In the genomic region with DNA sequence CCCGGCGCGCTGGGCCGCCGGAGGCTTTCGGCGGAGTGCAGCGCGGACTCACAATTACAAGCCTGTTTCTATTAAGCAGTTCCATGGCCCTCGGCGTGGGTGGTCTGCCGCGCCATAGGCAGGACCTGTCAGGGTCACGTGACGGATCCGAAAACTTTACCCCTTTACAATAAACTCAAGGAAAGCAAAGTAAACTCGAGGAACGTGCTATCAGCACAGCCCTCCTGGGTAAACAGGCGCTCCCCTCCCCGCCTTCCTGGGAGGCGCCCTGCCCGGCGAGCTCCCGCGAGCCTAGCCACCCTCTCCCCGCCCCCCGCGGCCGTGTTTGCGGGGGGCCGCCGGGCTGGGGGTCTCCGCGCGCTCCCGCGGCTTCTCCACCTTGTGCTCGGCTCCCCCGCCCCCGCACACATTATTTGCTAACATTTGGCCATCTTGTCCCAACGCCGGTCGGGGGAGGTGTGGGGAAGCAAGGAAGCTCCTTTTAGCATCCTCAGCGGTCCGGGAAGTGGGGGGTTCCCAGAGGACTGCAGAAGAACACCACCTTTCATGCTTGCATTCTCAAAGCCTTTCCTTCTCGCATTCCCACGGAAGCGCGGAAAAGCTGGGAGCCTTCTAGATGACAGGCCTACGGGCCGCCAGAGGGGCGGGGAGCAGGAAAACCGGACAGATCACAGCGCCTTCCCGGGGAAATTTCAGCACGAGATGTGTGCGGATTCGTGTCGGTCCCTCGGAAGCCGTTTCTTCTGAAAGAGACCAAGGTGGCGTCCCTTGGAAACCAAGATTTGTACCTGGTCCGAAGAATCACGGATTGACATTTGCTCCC, we compare ENCODE assay signal across 8 cellular contexts.
DNase-seq lines count a peak whose midpoint lies in the region; ATAC-seq and TF ChIP-seq lines count a peak whose summit lies in the region.

Gene PTCH1 (minus strand): TSS at position 236 of the 823 bp plus-strand sequence.

- no peak for TF ChIP-seq CTCF in GM13977 (IDR thresholded peaks at IDR 0.05; ENCODE audit: extremely low read depth, insufficient read depth, missing control alignments)
- no peak for TF ChIP-seq CTCF in astrocyte of the spinal cord (IDR thresholded peaks at IDR 0.05; ENCODE audit: low read depth, low read length)

- no peaks in the 10 kb centered on the region for H3K9me3 ChIP-seq in iPS DF 6.9 (ENCODE audit: control insufficient read depth, insufficient read depth, low read length)

- H3K4me1 ChIP-seq in iPS DF 6.9 (ENCODE audit: control insufficient read depth, insufficient read depth, low read length), result peaks cover 6% of the 10 kb centered on the region

- in situ Hi-C loops in GM13977 (cut with MboI; ENCODE audit: low pct_unique_long_range_greater_than_20kb, low sequenced_read_pairs, unreplicated experiment) (no loop called here), astrocyte of the spinal cord (cut with HindIII; ENCODE audit: low sequenced_read_pairs) (no loop called here)

- H3K27ac ChIP-seq in iPS DF 6.9 (ENCODE audit: low read length), result no peak within 1 kb of the TSS

- H3K36me3 ChIP-seq in iPS DF 6.9 (ENCODE audit: control insufficient read depth, insufficient read depth, low read length), result no peaks in the 10 kb centered on the region

- H3K4me3 ChIP-seq in astrocyte of the spinal cord (ENCODE audit: low read depth, low read length) (peak within 1 kb of the TSS; percentile 44), iPS DF 6.9 (ENCODE audit: low read length) (peak within 1 kb of the TSS; percentile 52; the same call in 1 of the 2 replicates)

- H3K27me3 ChIP-seq in iPS DF 6.9 (ENCODE audit: control insufficient read depth, insufficient read depth, low read length), result peaks cover 42% of the 10 kb centered on the region

- WGBS in iPS DF 6.9 (ENCODE audit: insufficient coverage, insufficient read length), result no CpG with 5 or more reads among the region's 64 CpGs

- peak; percentile 47 for DNase-seq in GM13977 (ENCODE audit: low spot score)
- DNase-seq in RPMI8226, result peak; percentile 36
- DNase-seq in astrocyte of the spinal cord (ENCODE audit: low read depth, low spot score), result peak; percentile 58
- DNase-seq in iPS DF 6.9 (ENCODE audit: low read depth, low spot score), result no peak
- DNase-seq in retina, result peak; percentile 90
- DNase-seq in NCI-H2196 treated with DMSO at 0.1 percent for 48 hours (lab: John Stamatoyannopoulos, UW; ENCODE audit: unreplicated experiment), result no peak
- no peak for DNase-seq in NCI-H2171 treated with DMSO at 0.1 percent for 48 hours (lab: John Stamatoyannopoulos, UW)

- ATAC-seq in HG03442 (IDR thresholded peaks at IDR 0.05; ENCODE audit: unreplicated experiment), result no peak

Comparison
In these comparisons a context has a peak if more than half of its experiments do, and no peak if none do; other contexts are left out.
1. DNase-seq: peak in GM13977 (single experiment), RPMI8226 (single experiment), astrocyte of the spinal cord (single experiment) and retina (single experiment); none in iPS DF 6.9 (single experiment), NCI-H2196 treated with DMSO at 0.1 percent for 48 hours (single experiment) and NCI-H2171 treated with DMSO at 0.1 percent for 48 hours (single experiment).